ENCODE assay signal across 23 cellular contexts in genomic region chr2:149104221-149104620, GRCh38.
"Had no signal": no experiment of that assay in that cellular context is flagged by ENCODE, and none has a peak within 500 bp of the region (broad histone marks: within the 10 kb centered on the region; RNA-seq: fewer than 3 reads in every experiment).

No MANE protein-coding gene starts in this region.

- H3K4me1 Mint-ChIP-seq: memory B cell; neural progenitor cell; stimulated activated effector memory CD8-positive, alpha-beta T cell treated with anti-CD3 and anti-CD28 coated beads, Interleukin-12 subunit alpha, Interleukin-12 subunit beta, amount 100 ng/mL, for 72 hours had no signal

- ATAC-seq: gastrocnemius medialis; left lobe of liver; sciatic nerve; stimulated activated effector memory CD8-positive, alpha-beta T cell treated with anti-CD3 and anti-CD28 coated beads, Interleukin-12 subunit alpha, Interleukin-12 subunit beta, amount 100 ng/mL, for 72 hours had no signal

- H3K9me3 Mint-ChIP-seq: stimulated activated effector memory CD8-positive, alpha-beta T cell treated with anti-CD3 and anti-CD28 coated beads, Interleukin-12 subunit alpha, Interleukin-12 subunit beta, amount 100 ng/mL, for 72 hours had no signal

- DNase-seq: colonic mucosa; dermis blood vessel endothelial cell; effector memory CD4-positive, alpha-beta T cell; erythroblast; esophagus squamous epithelium; gastrocnemius medialis; head of caudate nucleus; kidney; stimulated activated CD4-positive, alpha-beta T cell treated with anti-CD3 and anti-CD28 coated beads, Interleukin-2, amount 100 ng/mL, for 24 hours; stimulated activated CD4-positive, alpha-beta T cell treated with anti-CD3 and anti-CD28 coated beads, Interleukin-4, amount 100 ng/mL, for 24 hours; stimulated activated naive CD4-positive, alpha-beta T cell treated with Interleukin-2 at 50 U/mL for 16 hours; stomach; thyroid gland had no signal

- H3K27ac Mint-ChIP-seq: memory B cell; nephron; neural progenitor cell; stimulated activated effector memory CD8-positive, alpha-beta T cell treated with anti-CD3 and anti-CD28 coated beads, Interleukin-12 subunit alpha, Interleukin-12 subunit beta, amount 100 ng/mL, for 72 hours had no signal

- H3K36me3 Mint-ChIP-seq: neural progenitor cell; stimulated activated effector memory CD8-positive, alpha-beta T cell treated with anti-CD3 and anti-CD28 coated beads, Interleukin-12 subunit alpha, Interleukin-12 subunit beta, amount 100 ng/mL, for 72 hours had no signal

- H3K9me3 ChIP-seq: colonic mucosa, gastrocnemius medialis, prostate gland, right atrium auricular region, thyroid gland had no signal

- H3K4me3 Mint-ChIP-seq: memory B cell; nephron; neural progenitor cell; stimulated activated effector memory CD8-positive, alpha-beta T cell treated with anti-CD3 and anti-CD28 coated beads, Interleukin-12 subunit alpha, Interleukin-12 subunit beta, amount 100 ng/mL, for 72 hours had no signal

- H3K27me3 ChIP-seq: colonic mucosa, esophagus squamous epithelium, gastrocnemius medialis, neural progenitor cell, right atrium auricular region, stomach, thyroid gland had no signal

- H3K4me1 ChIP-seq: colonic mucosa, gastrocnemius medialis, prostate gland, right atrium auricular region, thyroid gland had no signal

- H3K27ac ChIP-seq: colonic mucosa, esophagus squamous epithelium, gastrocnemius medialis, neural progenitor cell, parathyroid adenoma, prostate gland, right atrium auricular region, stomach, thyroid gland had no signal

- H3K4me3 ChIP-seq: colonic mucosa, esophagus squamous epithelium, gastrocnemius medialis, lung, neural progenitor cell, prostate gland, right atrium auricular region, stomach, thyroid gland had no signal

- H3K36me3 ChIP-seq: colonic mucosa, esophagus squamous epithelium, gastrocnemius medialis, neural progenitor cell, prostate gland, right atrium auricular region, stomach, thyroid gland had no signal
